Comparison of ENCODE assay signal across 18 cellular contexts in genomic region chr19:34363094-34363493, GRCh38. TPM values are rescaled to one million over a fixed set of nuclear protein-coding genes. Genes with fewer than 3 reads are reported as not detected.
DNase-seq lines count a peak whose midpoint lies in the region; ATAC-seq, FAIRE-seq and TF ChIP-seq lines count a peak whose summit lies in the region.
"Had no signal": no experiment of that assay in that cellular context is flagged by ENCODE, and none has a peak within 500 bp of the region (broad histone marks: within the 10 kb centered on the region; RNA-seq: fewer than 3 reads in every experiment).

No MANE protein-coding gene starts in this region.

- H2AFZ ChIP-seq in Loucy (ENCODE audit: low read length) = no peak overlapping the region
- H2AFZ ChIP-seq in K562 (ENCODE audit: low read depth, low read length) = peak overlapping the region; percentile 29; the same call in 1 of the 2 replicates
- H2AFZ ChIP-seq in neuronal stem cell (ENCODE audit: low read length) = peak overlapping the region; percentile 33

- H3K27ac Mint-ChIP-seq in activated naive CD4-positive, alpha-beta T cell treated with anti-CD3 and anti-CD28 coated beads, Interleukin-2, amount 10 ng/mL, durations not matched to agents 7 days and 5 days = peak overlapping the region; percentile 24
- H3K27ac Mint-ChIP-seq in activated naive CD4-positive, alpha-beta T cell treated with anti-CD3 and anti-CD28 coated beads, Interleukin-2, amount 50 U/mL, for 72 hours = no peak overlapping the region

- H3F3A ChIP-seq in Loucy (ENCODE audit: low read depth) = 0 out of 2 replicates have a peak, but pooled peaks cover 8% of the 10 kb centered on the region

- no peak overlapping the region for H3K4ac ChIP-seq in neuronal stem cell (ENCODE audit: low read length)

- H3K79me1 ChIP-seq in neuronal stem cell (ENCODE audit: low read depth, low read length) = peaks cover 6% of the 10 kb centered on the region

- peaks cover 44% of the 10 kb centered on the region for H3K4me1 ChIP-seq in Loucy (ENCODE audit: insufficient read depth, low read length, poor library complexity, severe bottlenecking)
- peaks cover 61 to 69% of the 10 kb centered on the region in 2 experiments for H3K4me1 ChIP-seq in K562 (replicated peaks in 1 of 2; ENCODE audit: control insufficient read depth in 2 of 2, insufficient read depth in 2 of 2, low read length in 2 of 2)
- peaks cover 4 to 19% of the 10 kb centered on the region in 2 donors for H3K4me1 ChIP-seq in neuronal stem cell (ENCODE audit: control insufficient read depth in 2 of 2, insufficient read depth in 1 of 2, low read depth in 1 of 2, low read length in 2 of 2)

- TF ChIP-seq RAD21 in K562 (CRISPR knock-in tag; conservative IDR thresholded peaks at IDR 0.05 in 1 of 2, IDR thresholded peaks at IDR 0.05 in 1 of 2) = no peak

- H3K9ac ChIP-seq in Loucy (ENCODE audit: low read depth, low read length, poor library complexity, severe bottlenecking) = peak overlapping the region; percentile 31
- H3K9ac ChIP-seq in K562 (ENCODE audit: insufficient read depth in 1 of 2, low read depth in 2 of 2, low read length in 2 of 2) = no peak overlapping the region
- H3K9ac ChIP-seq in neuronal stem cell (ENCODE audit: low read depth, low read length, poor library complexity) = no peak overlapping the region

- no peak overlapping the region for H4K8ac ChIP-seq in neuronal stem cell (ENCODE audit: low read depth, low read length)

- H3K4me2 ChIP-seq in Loucy (ENCODE audit: low read depth, low read length, poor library complexity, severe bottlenecking) = peak overlapping the region; percentile 17
- H3K4me2 ChIP-seq in K562 (ENCODE audit: insufficient read depth, low read length) = peak overlapping the region; percentile 47; the same call in 1 of the 2 replicates
- H3K4me2 ChIP-seq in neuronal stem cell (ENCODE audit: insufficient read depth, low read length, poor library complexity, severe bottlenecking) = no peak overlapping the region

- H4K20me1 ChIP-seq in Loucy (ENCODE audit: insufficient read depth, low read length, poor library complexity, severe bottlenecking) (peaks cover 27% of the 10 kb centered on the region), K562 (replicated peaks; ENCODE audit: control insufficient read depth, insufficient read depth, low read length) (peaks cover 20% of the 10 kb centered on the region)

- H3K9me3 ChIP-seq in Loucy (ENCODE audit: insufficient read depth, low read depth, low read length) = no peaks in the 10 kb centered on the region
- no peaks in the 10 kb centered on the region for H3K9me3 ChIP-seq in K562 (replicated peaks; ENCODE audit: control insufficient read depth, insufficient read depth, low read depth, low read length)
- no peaks in the 10 kb centered on the region for H3K9me3 ChIP-seq in neuronal stem cell (replicated peaks in 1 of 2; ENCODE audit: control insufficient read depth in 2 of 2, insufficient read depth in 1 of 2, low read depth in 1 of 2, low read length in 2 of 2)
- H3K9me3 ChIP-seq: ascending aorta, vagina had no signal

- H3K27ac ChIP-seq in K562 (ENCODE audit: extremely low read depth, low read depth, low read length) = no peak overlapping the region; the same call in 2 of the 3 replicates
- H3K27ac ChIP-seq in neuronal stem cell (replicated peaks; ENCODE audit: low read length) = no peak overlapping the region
- H3K27ac ChIP-seq: ascending aorta, coronary artery, SK-N-MC, vagina had no signal

- H3K4me3 ChIP-seq in Loucy (ENCODE audit: low read length, poor library complexity, severe bottlenecking) = no peak overlapping the region
- H3K4me3 ChIP-seq in K562 = no peak overlapping the region
- H3K4me3 ChIP-seq in neuronal stem cell (ENCODE audit: low read length in 2 of 2) = no peak overlapping the region
- H3K4me3 ChIP-seq: ascending aorta, coronary artery, SK-N-MC, vagina had no signal

- H3K14ac ChIP-seq in neuronal stem cell (ENCODE audit: low read length) = no peak overlapping the region

- TF ChIP-seq CTCF in Loucy (conservative IDR thresholded peaks at IDR 0.05; ENCODE audit: low read length) (no peak), K562 (IDR thresholded peaks at IDR 0.05 in 2 of 3, conservative IDR thresholded peaks at IDR 0.05 in 1 of 3; ENCODE audit: insufficient read depth in 2 of 3, low read depth in 1 of 3, low read length in 3 of 3) (no peak)

- no peak for ATAC-seq in activated naive CD4-positive, alpha-beta T cell treated with anti-CD3 and anti-CD28 coated beads, Interleukin-2, amount 50 U/mL, for 72 hours
- ATAC-seq in K562 (no peak), HG03354 (IDR thresholded peaks at IDR 0.05; ENCODE audit: poor library complexity, severe bottlenecking, unreplicated experiment) (no peak), HG02588 (IDR thresholded peaks at IDR 0.05; ENCODE audit: unreplicated experiment) (no peak)

- H3K36me3 Mint-ChIP-seq in activated naive CD4-positive, alpha-beta T cell treated with anti-CD3 and anti-CD28 coated beads, Interleukin-2, amount 10 ng/mL, durations not matched to agents 7 days and 5 days = peaks cover 29% of the 10 kb centered on the region
- peaks cover 26 to 34% of the 10 kb centered on the region in 2 donors for H3K36me3 Mint-ChIP-seq in activated naive CD4-positive, alpha-beta T cell treated with anti-CD3 and anti-CD28 coated beads, Interleukin-2, amount 50 U/mL, for 72 hours

- no peak overlapping the region for H3K23ac ChIP-seq in neuronal stem cell (ENCODE audit: low read depth, low read length, poor library complexity)

- peak; percentile 66 for FAIRE-seq in K562 (lab: Jason Lieb, UNC)
- FAIRE-seq: islet of Langerhans had no signal

- no peaks in the 10 kb centered on the region for H3K27me3 ChIP-seq in Loucy (ENCODE audit: insufficient read depth, low read length, poor library complexity, severe bottlenecking)
- no peaks in the 10 kb centered on the region for H3K27me3 ChIP-seq in K562 (ENCODE audit: control insufficient read depth in 2 of 2, insufficient read depth in 2 of 2, low read length in 2 of 2)
- H3K27me3 ChIP-seq in neuronal stem cell (ENCODE audit: control insufficient read depth in 3 of 3, insufficient read depth in 3 of 3, low read depth in 1 of 3, low read length in 3 of 3) = peaks cover 0 to 3% (median 0%) of the 10 kb centered on the region in 3 experiments
- H3K27me3 ChIP-seq: ascending aorta, vagina had no signal

- no peak overlapping the region for H2BK15ac ChIP-seq in neuronal stem cell (ENCODE audit: low read length)

- H2BK12ac ChIP-seq in neuronal stem cell (ENCODE audit: low read length) = no peak overlapping the region

- DNase-seq in activated naive CD4-positive, alpha-beta T cell treated with anti-CD3 and anti-CD28 coated beads, Interleukin-2, amount 10 ng/mL, durations not matched to agents 7 days and 5 days = no peak
- DNase-seq in activated naive CD4-positive, alpha-beta T cell treated with anti-CD3 and anti-CD28 coated beads, Interleukin-2, amount 50 U/mL, for 72 hours (ENCODE audit: low spot score in 2 of 2) = no peak
- peak in 3 of 4 experiments; percentile 45 to 70 (median 66) for DNase-seq in K562 (ENCODE audit: extremely low read depth in 1 of 4, low spot score in 3 of 4)
- no peak for DNase-seq in neuronal stem cell (ENCODE audit: low spot score)
- no peak for DNase-seq in G401 (ENCODE audit: low spot score)
- DNase-seq: activated CD8-positive, alpha-beta memory T cell treated with anti-CD3 and anti-CD28 coated beads, Interleukin-2, amount 50 U/mL, for 4 hours; DND-41; IMR-90; NCI-H1092 treated with DMSO at 0.1 percent for 48 hours; NCI-H226 had no signal

- no peaks in the 10 kb centered on the region for H3K9me3 Mint-ChIP-seq in activated naive CD4-positive, alpha-beta T cell treated with anti-CD3 and anti-CD28 coated beads, Interleukin-2, amount 10 ng/mL, durations not matched to agents 7 days and 5 days
- H3K9me3 Mint-ChIP-seq in activated naive CD4-positive, alpha-beta T cell treated with anti-CD3 and anti-CD28 coated beads, Interleukin-2, amount 50 U/mL, for 72 hours = no peaks in the 10 kb centered on the region

- H3K36me3 ChIP-seq in Loucy (ENCODE audit: insufficient read depth, low read length) (peaks cover 12% of the 10 kb centered on the region; the same call in 1 of the 2 replicates), K562 (ENCODE audit: control insufficient read depth, insufficient read depth, low read length) (peaks cover 23% of the 10 kb centered on the region), neuronal stem cell (replicated peaks in 1 of 2; ENCODE audit: control insufficient read depth in 2 of 2, insufficient read depth in 2 of 2, low read length in 2 of 2) (peaks cover 11 to 21% of the 10 kb centered on the region in 2 donors)

- WGBS in K562 (ENCODE audit: insufficient coverage, low coverage, missing lambda C conversion rate) = 17% methylated on average over 4 of the region's 4 CpGs
- whole genome bisulfite sequencing in neuronal stem cell (ENCODE audit: extremely low coverage in 2 of 2, insufficient read length in 2 of 2, insufficient replicate concordance in 1 of 2), 2 donors = no CpG with 5 or more reads among the region's 4 CpGs

- intact Hi-C loops in K562 (cut with micrococcal nuclease) = no loop called here

- H3K79me2 ChIP-seq in Loucy (ENCODE audit: insufficient read depth, low read length) (peaks cover 34% of the 10 kb centered on the region), K562 (ENCODE audit: control insufficient read depth, insufficient read depth, low read length) (peaks cover 34% of the 10 kb centered on the region)

- TF ChIP-seq EP300 in K562 (IDR thresholded peaks at IDR 0.05; ENCODE audit: low read length) = no peak

- CTCF ChIA-PET in activated naive CD4-positive, alpha-beta T cell treated with anti-CD3 and anti-CD28 coated beads, Interleukin-2, amount 10 ng/mL, durations not matched to agents 7 days and 5 days (lab: Charles Lee) = interaction anchor here (1.2 to 1.3 kb wide), 3 partner anchors 12 to 67 kb away, joined by 3 to 6 read pairs (median 4); no protein-coding TSS in a partner anchor
- CTCF ChIA-PET in K562 (lab: Yijun Ruan, JAX; ENCODE audit: low intra/inter-chr PET ratio) = no interaction called here

- no peak overlapping the region for H2BK120ac ChIP-seq in neuronal stem cell (ENCODE audit: low read depth, low read length)

- no TSS peak for BruUV-seq in K562 (replicated peaks; lab: Mats Ljungman, UMichigan)

- no peak for TF ChIP-seq POLR2A in K562 (conservative IDR thresholded peaks at IDR 0.05)

- no peak overlapping the region for H2AK5ac ChIP-seq in neuronal stem cell (ENCODE audit: low read depth, low read length)

- no peak overlapping the region for H3K18ac ChIP-seq in neuronal stem cell (ENCODE audit: low read length)

- H3K9me2 ChIP-seq in Loucy (replicated peaks; ENCODE audit: low read depth, low read length) = no peaks in the 10 kb centered on the region

- H2BK5ac ChIP-seq in neuronal stem cell (ENCODE audit: low read length) = no peak overlapping the region

- H3K27me3 Mint-ChIP-seq in activated naive CD4-positive, alpha-beta T cell treated with anti-CD3 and anti-CD28 coated beads, Interleukin-2, amount 10 ng/mL, durations not matched to agents 7 days and 5 days = peaks cover 8% of the 10 kb centered on the region

- peaks cover 75% of the 10 kb centered on the region for H3K4me1 Mint-ChIP-seq in activated naive CD4-positive, alpha-beta T cell treated with anti-CD3 and anti-CD28 coated beads, Interleukin-2, amount 10 ng/mL, durations not matched to agents 7 days and 5 days

- in situ Hi-C loops in K562 (cut with MboI) (no loop called here), G401 (cut with HindIII; ENCODE audit: low sequenced_read_pairs) (no loop called here)

- H3K9me1 ChIP-seq in K562 (ENCODE audit: control insufficient read depth, insufficient read depth, low read length) = peaks cover 13% of the 10 kb centered on the region

- no peak overlapping the region for H4K91ac ChIP-seq in neuronal stem cell (ENCODE audit: low read depth, low read length, poor library complexity)

- peak overlapping the region; percentile 41 for H3K4me3 Mint-ChIP-seq in activated naive CD4-positive, alpha-beta T cell treated with anti-CD3 and anti-CD28 coated beads, Interleukin-2, amount 10 ng/mL, durations not matched to agents 7 days and 5 days

- POLR2A ChIA-PET in K562 (lab: Yijun Ruan, JAX) = interaction anchor here (0.6 kb wide), 1 partner anchor 217 kb away, joined by 4 read pairs; no protein-coding TSS in a partner anchor

RNA-seq across cellular contexts. Expression of gene GPI, which starts 1.9 kb away (rescaled TPM):
- 100 to 1,000 TPM; 359 to 904 TPM for total RNA-seq in activated naive CD4-positive, alpha-beta T cell treated with anti-CD3 and anti-CD28 coated beads, Interleukin-2, amount 50 U/mL, for 72 hours
- 590 and 952 TPM in 2 replicates for total RNA-seq in K562 (2011; cell fraction: chromatin; rRNA removed; ENCODE audit: low replicate concordance)
- total RNA-seq in K562 (2011; cell fraction: nucleolus; rRNA removed) = 406 and 452 TPM in 2 replicates
- 536 and 580 TPM in 2 replicates for total RNA-seq in K562 (2011; cell fraction: nucleoplasm; rRNA removed)
- 140 and 173 TPM in 2 replicates for total RNA-seq in K562 (2014; rRNA removed)
- 95.8 and 118 TPM in 2 replicates for total RNA-seq in K562 (2014; rRNA removed; fragmentation: Illumina TruSeq; extraction: Trizol)
- total RNA-seq in K562 (2015; rRNA removed; fragmentation: Illumina TruSeq; extraction: Trizol) = 122 and 132 TPM in 2 replicates
- total RNA-seq in K562 (2021) = 349 and 358 TPM in 2 replicates
- 94.1 and 259 TPM in 2 replicates for polyA plus RNA-seq in K562 (2011; rRNA removed)
- polyA plus RNA-seq in K562 (2011; cell fraction: cytosol; rRNA removed) = 182 and 184 TPM in 2 replicates
- 344 and 354 TPM in 2 replicates for polyA plus RNA-seq in K562 (2011; cell fraction: nucleus; rRNA removed)
- 353 and 375 TPM in 2 replicates for polyA plus RNA-seq in K562 (2012)
- 306 and 322 TPM in 2 replicates for polyA plus RNA-seq in K562 (2014; fragmentation: Illumina TruSeq; extraction: Trizol)
- 100 to 1,000 TPM in 1 of 2 experiments, 10 to 100 TPM in 1; 88.3 to 168 TPM for polyA plus RNA-seq in K562 (2014; fragmentation: Nextera tagmentation; extraction: Ambion mirVana)
- 114 and 116 TPM in 2 replicates for polyA plus RNA-seq in K562 (2014; rRNA removed)
- polyA minus RNA-seq in K562 (2011; rRNA and poly(A)+ RNA removed) = 222 and 306 TPM in 2 replicates
- polyA minus RNA-seq in K562 (2011; cell fraction: cytosol; rRNA and poly(A)+ RNA removed) = 368 and 561 TPM in 2 replicates
- polyA minus RNA-seq in K562 (2011; cell fraction: nucleus; rRNA and poly(A)+ RNA removed) = 118 and 188 TPM in 2 replicates
- polyA plus RNA-seq in neuronal stem cell (2013, experiment 1 of 2) = 75.0 TPM
- polyA plus RNA-seq in neuronal stem cell (2013, experiment 2 of 2) = 71.3 TPM
- 216 TPM in 2 replicates for total RNA-seq in G401 (2014; rRNA removed; shearing (Covaris generic))

RNA-seq across cellular contexts. Expression of gene PDCD2L, which starts 41.1 kb away (rescaled TPM):
- total RNA-seq in activated naive CD4-positive, alpha-beta T cell treated with anti-CD3 and anti-CD28 coated beads, Interleukin-2, amount 50 U/mL, for 72 hours = 10 to 100 TPM; 18.0 to 32.8 TPM
- 45.0 and 54.7 TPM in 2 replicates for total RNA-seq in K562 (2011; cell fraction: chromatin; rRNA removed; ENCODE audit: low replicate concordance)
- total RNA-seq in K562 (2011; cell fraction: nucleolus; rRNA removed) = 50.1 and 53.4 TPM in 2 replicates
- total RNA-seq in K562 (2011; cell fraction: nucleoplasm; rRNA removed) = 40.0 and 41.6 TPM in 2 replicates
- total RNA-seq in K562 (2014; rRNA removed) = 56.5 and 83.0 TPM in 2 replicates
- total RNA-seq in K562 (2014; rRNA removed; fragmentation: Illumina TruSeq; extraction: Trizol) = 61.9 and 68.5 TPM in 2 replicates
- 47.7 and 51.1 TPM in 2 replicates for total RNA-seq in K562 (2015; rRNA removed; fragmentation: Illumina TruSeq; extraction: Trizol)
- 48.6 and 56.3 TPM in 2 replicates for total RNA-seq in K562 (2021)
- polyA plus RNA-seq in K562 (2011; rRNA removed) = 62.8 and 65.9 TPM in 2 replicates
- polyA plus RNA-seq in K562 (2011; cell fraction: cytosol; rRNA removed) = 69.2 and 96.2 TPM in 2 replicates
- polyA plus RNA-seq in K562 (2011; cell fraction: nucleus; rRNA removed) = 32.6 and 34.5 TPM in 2 replicates
- 26.8 and 37.9 TPM in 2 replicates for polyA plus RNA-seq in K562 (2012)
- 43.7 and 46.2 TPM in 2 replicates for polyA plus RNA-seq in K562 (2014; fragmentation: Illumina TruSeq; extraction: Trizol)
- 10 to 100 TPM; 12.1 to 14.6 TPM for polyA plus RNA-seq in K562 (2014; fragmentation: Nextera tagmentation; extraction: Ambion mirVana)
- 60.5 and 67.3 TPM in 2 replicates for polyA plus RNA-seq in K562 (2014; rRNA removed)
- 62.3 and 71.3 TPM in 2 replicates for polyA minus RNA-seq in K562 (2011; rRNA and poly(A)+ RNA removed)
- polyA minus RNA-seq in K562 (2011; cell fraction: cytosol; rRNA and poly(A)+ RNA removed) = 16.2 and 17.5 TPM in 2 replicates
- 12.8 and 20.4 TPM in 2 replicates for polyA minus RNA-seq in K562 (2011; cell fraction: nucleus; rRNA and poly(A)+ RNA removed)
- polyA plus RNA-seq in neuronal stem cell (2013, experiment 1 of 2) = 30.4 TPM
- 30.4 TPM for polyA plus RNA-seq in neuronal stem cell (2013, experiment 2 of 2)
- 33.5 and 40.5 TPM in 2 replicates for total RNA-seq in G401 (2014; rRNA removed; shearing (Covaris generic))

Comparison
In these comparisons a context has a peak if more than half of its experiments do, and no peak if none do; other contexts are left out.
1. DNase-seq: peak in K562 (3 of 4); none in activated naive CD4-positive, alpha-beta T cell treated with anti-CD3 and anti-CD28 coated beads, Interleukin-2, amount 10 ng/mL, durations not matched to agents 7 days and 5 days (single experiment), activated naive CD4-positive, alpha-beta T cell treated with anti-CD3 and anti-CD28 coated beads, Interleukin-2, amount 50 U/mL, for 72 hours (0 of 2), neuronal stem cell (single experiment) and G401 (single experiment).